ENCODE assay signal across 8 cellular contexts in genomic region chr3:23916886-23917815, GRCh38. TPM values are rescaled to one million over a fixed set of nuclear protein-coding genes. Genes with fewer than 3 reads are reported as not detected.
A peak's percentile ranks its signal among the peaks of the same experiment; 100 is the strongest.
DNase-seq lines count a peak whose midpoint lies in the region; ATAC-seq and TF ChIP-seq lines count a peak whose summit lies in the region.

Gene NKIRAS1, minus strand, starts transcription at chr3:23916990. Its CDS starts 6,086 bp downstream, at chr3:23910904.
Gene RPL15, plus strand, starts transcription at chr3:23917132. Its CDS starts 728 bp downstream, at chr3:23917860.

- peaks cover 11% of the 10 kb centered on the region for H3K4me1 Mint-ChIP-seq in Calu3 (ENCODE audit: low read depth, unreplicated experiment)
- peaks cover 29% of the 10 kb centered on the region for H3K4me1 Mint-ChIP-seq in endothelial cell (ENCODE audit: unreplicated experiment)

- peak within 1 kb of the TSS; percentile 98 for H3K9ac ChIP-seq in NT2/D1 (ENCODE audit: insufficient read length, low read depth)

- ATAC-seq in GM21381 (IDR thresholded peaks at IDR 0.05; ENCODE audit: unreplicated experiment), result peak; percentile 92

- H3K27me3 Mint-ChIP-seq in Calu3 (ENCODE audit: unreplicated experiment) (no peaks in the 10 kb centered on the region), endothelial cell (ENCODE audit: unreplicated experiment) (peaks cover 8% of the 10 kb centered on the region)

- peak within 1 kb of the TSS; percentile 69 for H3K4me3 ChIP-seq in NT2/D1 (ENCODE audit: insufficient read length, low read depth)

- H3K4me3 Mint-ChIP-seq in Calu3 (ENCODE audit: low read depth, unreplicated experiment) (peak within 1 kb of the TSS; percentile 68), endothelial cell (ENCODE audit: unreplicated experiment) (peak within 1 kb of the TSS; percentile 99)

- BruUV-seq in Calu3 (replicated peaks; lab: Mats Ljungman, UMichigan), result no TSS peak

- DNase-seq in Calu3 (peak; percentile 97), HUDEP-2 (lab: John Stamatoyannopoulos, UW; ENCODE audit: unreplicated experiment in 76 of 76) (peak; percentile 26 to 97 (median 93)), NT2/D1 (ENCODE audit: low read depth, low spot score) (peak; percentile 96), endothelial cell (ENCODE audit: low spot score) (peak; percentile 96), midbrain (lab: John Stamatoyannopoulos, UW) (peak; percentile 98)
- DNase-seq in activated CD8-positive, alpha-beta memory T cell treated with anti-CD3 and anti-CD28 coated beads, Interleukin-2, amount 50 U/mL, for 4 hours, result peak; percentile 97
- peak; percentile 92 to 94 for DNase-seq in stimulated activated CD8-positive, alpha-beta memory T cell treated with anti-CD3 and anti-CD28 coated beads, Interleukin-2, amount 100 ng/mL, for 1 hour (ENCODE audit: low read depth in 2 of 2)

- H3K27ac Mint-ChIP-seq in Calu3 (ENCODE audit: unreplicated experiment) (peak within 1 kb of the TSS; percentile 98), endothelial cell (ENCODE audit: unreplicated experiment) (peak within 1 kb of the TSS; percentile 96)

- H3K9me3 ChIP-seq in NT2/D1 (ENCODE audit: insufficient read depth, low read length), result no peaks in the 10 kb centered on the region

- H3K36me3 ChIP-seq in NT2/D1 (ENCODE audit: insufficient read depth, insufficient read length, low read length), result peaks cover 41% of the 10 kb centered on the region

- H3K27me3 ChIP-seq in NT2/D1 (ENCODE audit: insufficient read depth, insufficient read length), result no peaks in the 10 kb centered on the region

- intact Hi-C loops in Calu3 (cut with micrococcal nuclease; ENCODE audit: unreplicated experiment), result loop anchor here (2.0 kb wide), 1 partner anchor 30 kb away; no protein-coding TSS in a partner anchor

- peak; percentile 40 for TF ChIP-seq CTCF in Calu3 (IDR thresholded peaks at IDR 0.05; ENCODE audit: unreplicated experiment)
- TF ChIP-seq CTCF in endothelial cell (IDR thresholded peaks at IDR 0.05; ENCODE audit: unreplicated experiment), result peak; percentile 71

- H3K36me3 Mint-ChIP-seq in Calu3 (ENCODE audit: insufficient read depth, unreplicated experiment) (peaks cover 67% of the 10 kb centered on the region), endothelial cell (ENCODE audit: low read depth, unreplicated experiment) (peaks cover 31% of the 10 kb centered on the region)

- no peaks in the 10 kb centered on the region for H3K4me1 ChIP-seq in NT2/D1 (ENCODE audit: insufficient read depth, insufficient read length)

- CTCF ChIA-PET in Calu3 (lab: Charles Lee), result interaction anchor here (0.5 to 1.2 kb wide), 3 partner anchors 29 to 149 kb away, joined by 4 to 6 read pairs (median 5); no protein-coding TSS in a partner anchor

- no peaks in the 10 kb centered on the region for H3K9me3 Mint-ChIP-seq in Calu3 (ENCODE audit: low read depth, unreplicated experiment)
- H3K9me3 Mint-ChIP-seq in endothelial cell (ENCODE audit: unreplicated experiment), result no peaks in the 10 kb centered on the region

RNA-seq across cellular contexts. Expression of gene NKIRAS1, which starts in this region (rescaled TPM):
- total RNA-seq in Calu3 (2022) (7.5 and 7.7 TPM in 2 replicates), endothelial cell (ENCODE audit: unreplicated experiment) (4.3 TPM)

RNA-seq across cellular contexts. Expression of gene RPL15, which starts in this region (rescaled TPM):
- 1,190 and 1,430 TPM in 2 replicates for total RNA-seq in Calu3 (2022)
- total RNA-seq in endothelial cell (ENCODE audit: unreplicated experiment), result 2,853 TPM

Comparison
In these comparisons a context has a peak if more than half of its experiments do, and no peak if none do; other contexts are left out.
1. Peak in every context shown above with its lines: DNase-seq, ATAC-seq and H3K4me3 ChIP-seq.